In the genomic region with DNA sequence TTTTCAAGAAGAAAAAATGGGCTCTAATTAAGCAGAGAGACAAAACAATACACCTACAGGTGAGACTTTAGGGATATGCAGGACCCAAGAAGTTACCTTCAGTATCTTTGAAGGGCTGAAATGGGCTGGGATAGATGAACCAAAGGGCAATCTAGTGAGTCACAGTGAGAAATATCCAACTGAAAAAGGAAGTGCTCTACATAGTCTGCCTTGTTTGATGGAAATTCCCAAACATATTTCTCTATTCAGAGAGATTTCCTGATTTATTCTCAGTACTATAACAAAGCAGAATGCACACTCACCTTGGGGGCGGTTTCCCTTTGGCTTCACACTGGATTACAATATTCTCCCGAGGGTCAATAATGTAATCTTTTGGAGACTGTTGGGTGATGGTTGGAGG, we compare ENCODE assay signal across 1 cellular context.
TF ChIP-seq lines count a peak whose summit lies in the region.

No MANE protein-coding gene starts in this region.

TF ChIP-seq in SK-N-SH treated with all-trans-retinoic acid at 6 μM for 48 hours, 23 proteins besides CTCF, POLR2A, EP300 and RAD21 (continued from another document):
- TF ChIP-seq, protein P1, sequence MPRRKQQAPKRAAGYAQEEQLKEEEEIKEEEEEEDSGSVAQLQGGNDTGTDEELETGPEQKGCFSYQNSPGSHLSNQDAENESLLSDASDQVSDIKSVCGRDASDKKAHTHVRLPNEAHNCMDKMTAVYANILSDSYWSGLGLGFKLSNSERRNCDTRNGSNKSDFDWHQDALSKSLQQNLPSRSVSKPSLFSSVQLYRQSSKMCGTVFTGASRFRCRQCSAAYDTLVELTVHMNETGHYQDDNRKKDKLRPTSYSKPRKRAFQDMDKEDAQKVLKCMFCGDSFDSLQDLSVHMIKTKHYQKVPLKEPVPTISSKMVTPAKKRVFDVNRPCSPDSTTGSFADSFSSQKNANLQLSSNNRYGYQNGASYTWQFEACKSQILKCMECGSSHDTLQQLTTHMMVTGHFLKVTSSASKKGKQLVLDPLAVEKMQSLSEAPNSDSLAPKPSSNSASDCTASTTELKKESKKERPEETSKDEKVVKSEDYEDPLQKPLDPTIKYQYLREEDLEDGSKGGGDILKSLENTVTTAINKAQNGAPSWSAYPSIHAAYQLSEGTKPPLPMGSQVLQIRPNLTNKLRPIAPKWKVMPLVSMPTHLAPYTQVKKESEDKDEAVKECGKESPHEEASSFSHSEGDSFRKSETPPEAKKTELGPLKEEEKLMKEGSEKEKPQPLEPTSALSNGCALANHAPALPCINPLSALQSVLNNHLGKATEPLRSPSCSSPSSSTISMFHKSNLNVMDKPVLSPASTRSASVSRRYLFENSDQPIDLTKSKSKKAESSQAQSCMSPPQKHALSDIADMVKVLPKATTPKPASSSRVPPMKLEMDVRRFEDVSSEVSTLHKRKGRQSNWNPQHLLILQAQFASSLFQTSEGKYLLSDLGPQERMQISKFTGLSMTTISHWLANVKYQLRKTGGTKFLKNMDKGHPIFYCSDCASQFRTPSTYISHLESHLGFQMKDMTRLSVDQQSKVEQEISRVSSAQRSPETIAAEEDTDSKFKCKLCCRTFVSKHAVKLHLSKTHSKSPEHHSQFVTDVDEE (CRISPR knock-in tag; IDR thresholded peaks at IDR 0.05): no peak
- TF ChIP-seq, protein P2, sequence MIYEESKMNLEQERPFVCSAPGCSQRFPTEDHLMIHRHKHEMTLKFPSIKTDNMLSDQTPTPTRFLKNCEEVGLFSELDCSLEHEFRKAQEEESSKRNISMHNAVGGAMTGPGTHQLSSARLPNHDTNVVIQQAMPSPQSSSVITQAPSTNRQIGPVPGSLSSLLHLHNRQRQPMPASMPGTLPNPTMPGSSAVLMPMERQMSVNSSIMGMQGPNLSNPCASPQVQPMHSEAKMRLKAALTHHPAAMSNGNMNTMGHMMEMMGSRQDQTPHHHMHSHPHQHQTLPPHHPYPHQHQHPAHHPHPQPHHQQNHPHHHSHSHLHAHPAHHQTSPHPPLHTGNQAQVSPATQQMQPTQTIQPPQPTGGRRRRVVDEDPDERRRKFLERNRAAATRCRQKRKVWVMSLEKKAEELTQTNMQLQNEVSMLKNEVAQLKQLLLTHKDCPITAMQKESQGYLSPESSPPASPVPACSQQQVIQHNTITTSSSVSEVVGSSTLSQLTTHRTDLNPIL (CRISPR knock-in tag; IDR thresholded peaks at IDR 0.05; ENCODE audit: low read depth): no peak
- no peak for TF ChIP-seq TOX (CRISPR knock-in tag; IDR thresholded peaks at IDR 0.05; ENCODE audit: borderline replicate concordance)
- TF ChIP-seq ARNTL (CRISPR knock-in tag; IDR thresholded peaks at IDR 0.05; ENCODE audit: borderline replicate concordance, low read depth): no peak
- TF ChIP-seq, protein P3, sequence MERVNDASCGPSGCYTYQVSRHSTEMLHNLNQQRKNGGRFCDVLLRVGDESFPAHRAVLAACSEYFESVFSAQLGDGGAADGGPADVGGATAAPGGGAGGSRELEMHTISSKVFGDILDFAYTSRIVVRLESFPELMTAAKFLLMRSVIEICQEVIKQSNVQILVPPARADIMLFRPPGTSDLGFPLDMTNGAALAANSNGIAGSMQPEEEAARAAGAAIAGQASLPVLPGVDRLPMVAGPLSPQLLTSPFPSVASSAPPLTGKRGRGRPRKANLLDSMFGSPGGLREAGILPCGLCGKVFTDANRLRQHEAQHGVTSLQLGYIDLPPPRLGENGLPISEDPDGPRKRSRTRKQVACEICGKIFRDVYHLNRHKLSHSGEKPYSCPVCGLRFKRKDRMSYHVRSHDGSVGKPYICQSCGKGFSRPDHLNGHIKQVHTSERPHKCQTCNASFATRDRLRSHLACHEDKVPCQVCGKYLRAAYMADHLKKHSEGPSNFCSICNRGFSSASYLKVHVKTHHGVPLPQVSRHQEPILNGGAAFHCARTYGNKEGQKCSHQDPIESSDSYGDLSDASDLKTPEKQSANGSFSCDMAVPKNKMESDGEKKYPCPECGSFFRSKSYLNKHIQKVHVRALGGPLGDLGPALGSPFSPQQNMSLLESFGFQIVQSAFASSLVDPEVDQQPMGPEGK (CRISPR knock-in tag; IDR thresholded peaks at IDR 0.05; ENCODE audit: borderline replicate concordance): no peak
- TF ChIP-seq RARB (CRISPR knock-in tag; IDR thresholded peaks at IDR 0.05): no peak
- no peak for TF ChIP-seq ZNF565 (CRISPR knock-in tag; conservative IDR thresholded peaks at IDR 0.05; ENCODE audit: low read depth)
- no peak for TF ChIP-seq PPARA (CRISPR knock-in tag; IDR thresholded peaks at IDR 0.05; ENCODE audit: borderline replicate concordance)
- no peak for TF ChIP-seq CSDC2 (CRISPR knock-in tag; IDR thresholded peaks at IDR 0.05)
TF ChIP-seq in SK-N-SH treated with all-trans-retinoic acid at 6 μM for 48 hours: peak in this region for 0.
